Comparison of ENCODE assay signal across 8 cellular contexts in genomic region chr14:31937730-31938346, GRCh38.
DNase-seq lines count a peak whose midpoint lies in the region; ATAC-seq and TF ChIP-seq lines count a peak whose summit lies in the region.

No MANE protein-coding gene starts in this region.

- H3K27ac Mint-ChIP-seq in CD4-positive, alpha-beta memory T cell = peak overlapping the region; percentile 57 to 91 (median 80)
- H3K27ac Mint-ChIP-seq in nephron progenitor cell = no peak overlapping the region

- H3K4me1 Mint-ChIP-seq in CD4-positive, alpha-beta memory T cell = peaks cover 11 to 17% (median 16%) of the 10 kb centered on the region in 4 donors
- peaks cover 37% of the 10 kb centered on the region for H3K4me1 Mint-ChIP-seq in nephron progenitor cell

- H3K9me3 Mint-ChIP-seq in CD4-positive, alpha-beta memory T cell = no peaks in the 10 kb centered on the region
- H3K9me3 Mint-ChIP-seq in nephron progenitor cell = no peaks in the 10 kb centered on the region

- TF ChIP-seq CTCF in omental fat pad (IDR thresholded peaks at IDR 0.05) = no peak
- no peak for TF ChIP-seq CTCF in nephron progenitor cell (IDR thresholded peaks at IDR 0.05)

- no peaks in the 10 kb centered on the region for H3K27me3 Mint-ChIP-seq in CD4-positive, alpha-beta memory T cell
- no peaks in the 10 kb centered on the region for H3K27me3 Mint-ChIP-seq in nephron progenitor cell (ENCODE audit: low read depth, poor library complexity)

- H3K36me3 ChIP-seq in CD4-positive, alpha-beta memory T cell (ENCODE audit: insufficient read depth, low read length) = no peaks in the 10 kb centered on the region
- H3K36me3 ChIP-seq in effector memory CD4-positive, alpha-beta T cell (ENCODE audit: control insufficient read depth, insufficient read depth, low read length) = no peaks in the 10 kb centered on the region

- CTCF ChIA-PET in CD4-positive, alpha-beta memory T cell (lab: Charles Lee; ENCODE audit: partially characterized antibody) = interaction anchor here (1.0 to 7.1 kb wide), 5 partner anchors 11 to 317 kb away, joined by 3 to 59 read pairs (median 5); no protein-coding TSS in a partner anchor

- H3K4me1 ChIP-seq in CD4-positive, alpha-beta memory T cell (ENCODE audit: insufficient read depth, low read length) = peaks cover 9% of the 10 kb centered on the region
- peaks cover 2% of the 10 kb centered on the region for H3K4me1 ChIP-seq in effector memory CD4-positive, alpha-beta T cell (ENCODE audit: control insufficient read depth, insufficient read depth, low read length, poor library complexity, severe bottlenecking)

- H3K4me3 Mint-ChIP-seq in CD4-positive, alpha-beta memory T cell = peak overlapping the region in 1 of 8 donors; percentile 2
- no peak overlapping the region for H3K4me3 Mint-ChIP-seq in nephron progenitor cell

- H3K9me3 ChIP-seq in CD4-positive, alpha-beta memory T cell (ENCODE audit: control insufficient read depth in 1 of 2, low read length in 2 of 2) = no peaks in the 10 kb centered on the region
- no peaks in the 10 kb centered on the region for H3K9me3 ChIP-seq in effector memory CD4-positive, alpha-beta T cell (ENCODE audit: control insufficient read depth, low read length)

- H3K4me3 ChIP-seq in CD4-positive, alpha-beta memory T cell (ENCODE audit: low read length in 2 of 2) = no peak overlapping the region
- no peak overlapping the region for H3K4me3 ChIP-seq in effector memory CD4-positive, alpha-beta T cell (ENCODE audit: insufficient read depth, low read depth, low read length, poor library complexity, severe bottlenecking)

- no peaks in the 10 kb centered on the region for H3K27me3 ChIP-seq in CD4-positive, alpha-beta memory T cell (ENCODE audit: insufficient read depth, low read length)
- no peaks in the 10 kb centered on the region for H3K27me3 ChIP-seq in effector memory CD4-positive, alpha-beta T cell (replicated peaks; ENCODE audit: control insufficient read depth, insufficient read depth, low read length, poor library complexity, severe bottlenecking)

- peak; percentile 12 to 78 (median 20) for DNase-seq in CD4-positive, alpha-beta memory T cell
- DNase-seq in activated CD4-positive, alpha-beta T cell treated with anti-CD3 and anti-CD28 coated beads for 24 hours (ENCODE audit: low read depth in 2 of 2) = peak; percentile 43 to 48
- peak; percentile 15 to 26 (median 17) for DNase-seq in effector memory CD4-positive, alpha-beta T cell
- DNase-seq in omental fat pad (ENCODE audit: low spot score) = no peak
- DNase-seq in nephron progenitor cell = no peak
- DNase-seq in NCI-H748 treated with DMSO at 0.1 percent for 48 hours (lab: John Stamatoyannopoulos, UW) = no peak

- no peak overlapping the region for H3K27ac ChIP-seq in CD4-positive, alpha-beta memory T cell (ENCODE audit: low read depth, low read length)
- H3K27ac ChIP-seq in effector memory CD4-positive, alpha-beta T cell (ENCODE audit: insufficient read depth, low read length, poor library complexity, severe bottlenecking) = no peak overlapping the region

- peak; percentile 98 for ATAC-seq in GM21360 (IDR thresholded peaks at IDR 0.05; ENCODE audit: unreplicated experiment)
- ATAC-seq in HG03565 (IDR thresholded peaks at IDR 0.05; ENCODE audit: unreplicated experiment) = peak; percentile 100
- ATAC-seq in omental fat pad (ENCODE audit: low FRiP score) = peak; percentile 95

- POLR2A ChIA-PET in CD4-positive, alpha-beta memory T cell (lab: Charles Lee; ENCODE audit: partially characterized antibody) = interaction anchor here (0.6 kb wide), 1 partner anchor 480 kb away, joined by 3 read pairs; the partner anchor contains the start of gene DTD2

- intact Hi-C loops in CD4-positive, alpha-beta memory T cell (cut with micrococcal nuclease) = loop anchor here (2.0 kb wide), 1 partner anchor 139 kb away; the partner anchor contains the start of gene ARHGAP5

- H3K36me3 Mint-ChIP-seq in CD4-positive, alpha-beta memory T cell = no peaks in the 10 kb centered on the region
- no peaks in the 10 kb centered on the region for H3K36me3 Mint-ChIP-seq in nephron progenitor cell (ENCODE audit: low read depth)

Comparison
In these comparisons a context has a peak if more than half of its experiments do, and no peak if none do; other contexts are left out.
1. DNase-seq: peak in CD4-positive, alpha-beta memory T cell (5 of 5), activated CD4-positive, alpha-beta T cell treated with anti-CD3 and anti-CD28 coated beads for 24 hours (2 of 2) and effector memory CD4-positive, alpha-beta T cell (3 of 3); none in omental fat pad (single experiment), nephron progenitor cell (single experiment) and NCI-H748 treated with DMSO at 0.1 percent for 48 hours (single experiment).
2. Peak in every context shown above with its lines, with median percentiles within 50 percentile points of each other: ATAC-seq.